ENCODE assay signal across 10 cellular contexts in the genomic region with DNA sequence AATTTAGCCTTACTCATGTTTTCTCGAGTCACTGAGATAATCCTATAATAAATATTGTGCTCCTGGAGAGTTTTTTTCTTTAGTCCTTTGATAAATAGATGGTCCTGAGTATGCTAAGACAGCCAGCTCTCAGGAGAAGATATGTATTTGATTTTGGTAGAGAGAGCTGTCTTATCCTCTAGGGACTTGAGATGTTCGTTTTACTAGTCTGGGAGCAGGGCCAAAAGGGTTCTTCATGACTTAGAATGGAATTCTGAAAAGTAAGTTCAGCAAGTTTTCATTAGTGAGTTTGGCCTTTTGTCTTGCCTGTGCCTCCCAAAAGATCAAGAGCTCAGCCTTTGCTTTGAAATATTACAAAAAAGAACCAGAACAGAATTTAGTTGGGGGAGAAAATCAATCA.
A peak's percentile ranks its signal among the peaks of the same experiment; 100 is the strongest.
DNase-seq lines count a peak whose midpoint lies in the region; ATAC-seq and TF ChIP-seq lines count a peak whose summit lies in the region.
"Had no signal": no experiment of that assay in that cellular context is flagged by ENCODE, and none has a peak within 500 bp of the region (broad histone marks: within the 10 kb centered on the region; RNA-seq: fewer than 3 reads in every experiment).

No MANE protein-coding gene starts in this region.

- H3K27ac ChIP-seq in esophagus squamous epithelium (peak overlapping the region; percentile 17 to 87 (median 66)), rectal smooth muscle tissue (ENCODE audit: low read depth, low read length) (peak overlapping the region; percentile 40)

- H3K27me3 ChIP-seq in esophagus squamous epithelium (no peaks in the 10 kb centered on the region), rectal smooth muscle tissue (ENCODE audit: control insufficient read depth, insufficient read depth, low read length) (no peaks in the 10 kb centered on the region)

- DNase-seq in DMS79 (lab: John Stamatoyannopoulos, UW) (peak; percentile 49), NCI-H460 (ENCODE audit: extremely low read depth, low read depth) (peak; percentile 20), esophagus squamous epithelium (lab: John Stamatoyannopoulos, UW) (no peak), DMS114 treated with DMSO at 0.1 percent for 48 hours (lab: John Stamatoyannopoulos, UW; ENCODE audit: unreplicated experiment) (no peak)
- DNase-seq: retina had no signal

- H3K4me1 ChIP-seq in esophagus squamous epithelium: peaks cover 23 to 68% (median 31%) of the 10 kb centered on the region in 3 donors
- H3K4me1 ChIP-seq in rectal smooth muscle tissue (ENCODE audit: control insufficient read depth, insufficient read depth, low read length): peaks cover 10% of the 10 kb centered on the region

- H3K9ac ChIP-seq in rectal smooth muscle tissue (ENCODE audit: low read length): no peak overlapping the region

- H3K4me3 ChIP-seq in esophagus squamous epithelium (no peak overlapping the region), rectal smooth muscle tissue (ENCODE audit: low read length) (no peak overlapping the region)

- TF ChIP-seq POLR2A in esophagus squamous epithelium (IDR thresholded peaks at IDR 0.05): no peak

- ATAC-seq in GM18520 (IDR thresholded peaks at IDR 0.05; ENCODE audit: unreplicated experiment): no peak
- no peak for ATAC-seq in GM18870 (IDR thresholded peaks at IDR 0.05; ENCODE audit: unreplicated experiment)
- ATAC-seq in GM19463 (IDR thresholded peaks at IDR 0.05; ENCODE audit: unreplicated experiment): no peak
- ATAC-seq: activated CD4-positive, CD25-positive, alpha-beta regulatory T cell treated with anti-CD3 and anti-CD28 coated beads, Interleukin-2, amount 50 U/mL, for 24 hours had no signal

- no peak for TF ChIP-seq CTCF in esophagus squamous epithelium (IDR thresholded peaks at IDR 0.05)

- intact Hi-C loops in esophagus squamous epithelium (cut with DNase I): no loop called here

- no peaks in the 10 kb centered on the region for H3K9me3 ChIP-seq in esophagus squamous epithelium

- WGBS in esophagus squamous epithelium, 2 donors: 10 to 19% methylated on average over 2 of the region's 2 CpGs

- no peaks in the 10 kb centered on the region for H3K36me3 ChIP-seq in esophagus squamous epithelium
- no peaks in the 10 kb centered on the region for H3K36me3 ChIP-seq in rectal smooth muscle tissue (ENCODE audit: control insufficient read depth, insufficient read depth, low read length)

Comparison
In these comparisons a context has a peak if more than half of its experiments do, and no peak if none do; other contexts are left out.
1. DNase-seq: peak in DMS79 (single experiment) and NCI-H460 (single experiment); none in esophagus squamous epithelium (single experiment) and DMS114 treated with DMSO at 0.1 percent for 48 hours (single experiment).